1 cellular context compared by ENCODE assay signal in genomic region chr13:99249178-99249577, GRCh38.
TF ChIP-seq lines count a peak whose summit lies in the region.

No MANE protein-coding gene starts in this region.

TF ChIP-seq in HEK293, 187 proteins besides CTCF, POLR2A, EP300 and RAD21:
- TF ChIP-seq ZNF146 (tag by site-specific recombination; IDR thresholded peaks at IDR 0.05): peak; percentile 93
- 0 out of 2 replicates have a peak, but pooled peaks have one; percentile 58 for TF ChIP-seq ZNF280D (tag by site-specific recombination; IDR thresholded peaks at IDR 0.05)
